In genomic region chr7:152867482-152867833, GRCh38 we compare ENCODE assay signal across 23 cellular contexts.
DNase-seq lines count a peak whose midpoint lies in the region; ATAC-seq and TF ChIP-seq lines count a peak whose summit lies in the region.
"Had no signal": no experiment of that assay in that cellular context is flagged by ENCODE, and none has a peak within 500 bp of the region (broad histone marks: within the 10 kb centered on the region; RNA-seq: fewer than 3 reads in every experiment).

No MANE protein-coding gene starts in this region.

- no peak overlapping the region for H3K27ac ChIP-seq in heart left ventricle
- no peak overlapping the region for H3K27ac ChIP-seq in endodermal cell (ENCODE audit: low read depth, low read length)
- H3K27ac ChIP-seq: A549; BLaER1 treated with 17β-estradiol and CSF1 and Interleukin-3, amounts not matched to agents 10 nM and 100 nM had no signal

- H3K4me1 Mint-ChIP-seq in endodermal cell = no peaks in the 10 kb centered on the region
- H3K4me1 Mint-ChIP-seq in progenitor cell of endocrine pancreas (ENCODE audit: low read depth) = no peaks in the 10 kb centered on the region
- H3K4me1 Mint-ChIP-seq: CD14-positive monocyte; CD8-positive, alpha-beta memory T cell; GM23338 had no signal

- H3K27me3 ChIP-seq in heart left ventricle = no peaks in the 10 kb centered on the region
- no peaks in the 10 kb centered on the region for H3K27me3 ChIP-seq in endodermal cell (ENCODE audit: control insufficient read depth, insufficient read depth, low read length, poor library complexity, severe bottlenecking)
- H3K27me3 ChIP-seq: BE2C; BLaER1 treated with 17β-estradiol and CSF1 and Interleukin-3, amounts not matched to agents 10 nM and 100 nM had no signal

- ATAC-seq in heart left ventricle = no peak
- ATAC-seq: A549, GM23338 had no signal

- H3K27ac Mint-ChIP-seq in endodermal cell = peak overlapping the region; percentile 55
- peak overlapping the region; percentile 43 for H3K27ac Mint-ChIP-seq in progenitor cell of endocrine pancreas
- H3K27ac Mint-ChIP-seq: CD4-positive, alpha-beta T cell; CD8-positive, alpha-beta memory T cell; GM23338; HFFc6 had no signal

- intact Hi-C loops in cardiac septum (cut with DNase I) = no loop called here
- intact Hi-C loops in heart left ventricle (cut with DNase I) = no loop called here

- peak; percentile 49 for DNase-seq in cardiac septum (ENCODE audit: low spot score)
- DNase-seq in heart left ventricle = no peak
- DNase-seq in endodermal cell = no peak
- no peak for DNase-seq in progenitor cell of endocrine pancreas (ENCODE audit: low spot score, unreplicated experiment)
- no peak for DNase-seq in SKM-1 (lab: John Stamatoyannopoulos, UW; ENCODE audit: unreplicated experiment)
- DNase-seq in RKO (ENCODE audit: low spot score) = no peak
- DNase-seq: 8988T; ACHN; AML-193; BE2C; Calu3; CD4-positive, alpha-beta T cell; CD8-positive, alpha-beta memory T cell; COR-L47; DMS53; DMS79 treated with DMSO at 0.1 percent for 48 hours; GF-D8; HFFc6 had no signal

- no peak overlapping the region for H3K4me3 ChIP-seq in heart left ventricle
- no peak overlapping the region for H3K4me3 ChIP-seq in endodermal cell (ENCODE audit: low read length)
- H3K4me3 ChIP-seq: A549; BLaER1 treated with 17β-estradiol and CSF1 and Interleukin-3, amounts not matched to agents 10 nM and 100 nM; GM23338; HAP-1 had no signal

- H3K36me3 Mint-ChIP-seq in endodermal cell (ENCODE audit: low read depth) = peaks cover 5% of the 10 kb centered on the region
- no peaks in the 10 kb centered on the region for H3K36me3 Mint-ChIP-seq in progenitor cell of endocrine pancreas (ENCODE audit: insufficient read depth)
- H3K36me3 Mint-ChIP-seq: CD14-positive monocyte had no signal

- TF ChIP-seq CTCF in heart left ventricle (IDR thresholded peaks at IDR 0.05) = no peak
- TF ChIP-seq CTCF in endodermal cell (conservative IDR thresholded peaks at IDR 0.05) = no peak
- TF ChIP-seq CTCF in progenitor cell of endocrine pancreas (IDR thresholded peaks at IDR 0.05; ENCODE audit: unreplicated experiment) = no peak

- no peak for TF ChIP-seq POLR2A in heart left ventricle (IDR thresholded peaks at IDR 0.05)

- no peak overlapping the region for H3K9ac ChIP-seq in endodermal cell (ENCODE audit: extremely low read depth, low read length, poor library complexity, severe bottlenecking)
- H3K9ac ChIP-seq: BLaER1 treated with 17β-estradiol and CSF1 and Interleukin-3, amounts not matched to agents 10 nM and 100 nM had no signal

- H3K9me3 Mint-ChIP-seq in endodermal cell = no peaks in the 10 kb centered on the region
- no peaks in the 10 kb centered on the region for H3K9me3 Mint-ChIP-seq in progenitor cell of endocrine pancreas (ENCODE audit: low read depth)
- H3K9me3 Mint-ChIP-seq: CD4-positive, alpha-beta T cell; GM23338 had no signal

- H3K9me3 ChIP-seq in heart left ventricle (no peaks in the 10 kb centered on the region), endodermal cell (ENCODE audit: control insufficient read depth, low read length) (no peaks in the 10 kb centered on the region)
- H3K9me3 ChIP-seq: A549; BE2C; BLaER1 treated with 17β-estradiol and CSF1 and Interleukin-3, amounts not matched to agents 10 nM and 100 nM; HAP-1 had no signal

- H3K4me1 ChIP-seq in heart left ventricle (no peaks in the 10 kb centered on the region), endodermal cell (ENCODE audit: control insufficient read depth, insufficient read depth, low read length) (no peaks in the 10 kb centered on the region)
- H3K4me1 ChIP-seq: A549, BE2C, HAP-1 had no signal

- H3K36me3 ChIP-seq in heart left ventricle (no peaks in the 10 kb centered on the region), endodermal cell (ENCODE audit: control insufficient read depth, insufficient read depth, low read length) (no peaks in the 10 kb centered on the region)
- H3K36me3 ChIP-seq: BE2C; BLaER1 treated with 17β-estradiol and CSF1 and Interleukin-3, amounts not matched to agents 10 nM and 100 nM; HAP-1 had no signal

- H3K27me3 Mint-ChIP-seq in endodermal cell (ENCODE audit: insufficient read depth) (no peaks in the 10 kb centered on the region), progenitor cell of endocrine pancreas (no peaks in the 10 kb centered on the region)
- H3K27me3 Mint-ChIP-seq: CD4-positive, alpha-beta T cell; CD8-positive, alpha-beta memory T cell had no signal

- WGBS in heart left ventricle, 4 donors = 90 to 92% (median 91%) methylated on average over 6 of the region's 6 CpGs
- WGBS in endodermal cell (ENCODE audit: insufficient coverage in 1 of 2, insufficient read length in 1 of 2), 2 experiments = 91 to 92% methylated on average over 4 to 6 of the region's 6 CpGs

- H3K4me3 Mint-ChIP-seq in endodermal cell (no peak overlapping the region), progenitor cell of endocrine pancreas (ENCODE audit: low read depth) (no peak overlapping the region)
- H3K4me3 Mint-ChIP-seq: CD14-positive monocyte; CD4-positive, alpha-beta T cell; GM23338; HFFc6 had no signal
